Comparison of ENCODE assay signal across 1 cellular context in the genomic region with DNA sequence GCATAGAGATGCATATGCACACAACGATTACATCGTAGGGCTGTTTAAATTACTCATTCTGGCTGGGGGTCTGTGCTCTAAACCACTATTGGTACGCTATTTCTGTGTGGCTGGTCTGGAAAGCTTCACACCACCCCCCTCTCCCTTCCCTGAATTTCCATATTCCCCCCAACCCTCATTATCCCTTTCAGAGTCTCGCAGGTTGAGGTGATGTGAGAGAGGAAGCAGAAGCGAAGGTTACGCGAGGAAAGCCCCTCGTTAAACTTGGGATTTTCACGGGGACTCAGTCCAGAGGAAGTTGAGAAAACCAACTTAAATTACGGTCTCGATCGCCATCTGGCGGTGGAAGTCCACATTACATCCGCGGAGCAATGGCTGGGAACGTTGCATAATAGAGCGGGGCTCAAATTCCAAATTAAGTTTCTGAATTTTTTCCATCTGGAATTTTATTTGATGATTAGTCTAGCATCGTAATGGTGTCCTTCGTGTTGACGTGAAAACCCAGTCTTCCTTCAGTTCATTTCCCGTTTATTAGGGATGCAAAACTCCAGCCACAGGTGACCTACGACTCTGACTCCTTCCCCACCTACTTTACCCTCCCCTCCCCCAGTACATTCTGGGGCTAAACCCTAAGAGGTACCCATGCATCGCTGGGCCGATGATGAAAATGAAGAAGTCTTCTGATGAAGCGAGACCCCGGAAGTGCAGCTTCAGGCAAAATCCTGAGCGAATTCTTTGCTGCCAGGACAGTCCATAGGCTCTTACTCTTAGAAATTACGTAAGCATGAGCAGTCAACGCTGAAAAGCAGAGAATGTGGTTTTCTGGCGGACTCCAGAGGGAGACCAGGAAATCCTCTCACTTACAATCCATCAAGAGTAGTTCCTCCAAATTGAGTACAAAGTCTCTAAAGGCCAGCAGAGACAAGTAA.
A peak's percentile ranks its signal among the peaks of the same experiment; 100 is the strongest.
TF ChIP-seq lines count a peak whose summit lies in the region.

No MANE protein-coding gene starts in this region.

TF ChIP-seq in SK-N-SH, 30 proteins besides CTCF, POLR2A, EP300 and RAD21 (continued from another document):
- TF ChIP-seq, protein P1, sequence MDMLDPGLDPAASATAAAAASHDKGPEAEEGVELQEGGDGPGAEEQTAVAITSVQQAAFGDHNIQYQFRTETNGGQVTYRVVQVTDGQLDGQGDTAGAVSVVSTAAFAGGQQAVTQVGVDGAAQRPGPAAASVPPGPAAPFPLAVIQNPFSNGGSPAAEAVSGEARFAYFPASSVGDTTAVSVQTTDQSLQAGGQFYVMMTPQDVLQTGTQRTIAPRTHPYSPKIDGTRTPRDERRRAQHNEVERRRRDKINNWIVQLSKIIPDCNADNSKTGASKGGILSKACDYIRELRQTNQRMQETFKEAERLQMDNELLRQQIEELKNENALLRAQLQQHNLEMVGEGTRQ (IDR thresholded peaks at IDR 0.05; ENCODE audit: borderline replicate concordance, low read depth, low read length) = no peak
- TF ChIP-seq POLR2AphosphoS5 (IDR thresholded peaks at IDR 0.05; ENCODE audit: low read depth, low read length) (no peak), SMC3 (IDR thresholded peaks at IDR 0.05; ENCODE audit: low read depth, low read length) (peak; percentile 61), TCF12 (IDR thresholded peaks at IDR 0.05) (no peak), TEAD4 (IDR thresholded peaks at IDR 0.05; ENCODE audit: borderline replicate concordance, insufficient read depth) (no peak)
- TF ChIP-seq, protein P2, sequence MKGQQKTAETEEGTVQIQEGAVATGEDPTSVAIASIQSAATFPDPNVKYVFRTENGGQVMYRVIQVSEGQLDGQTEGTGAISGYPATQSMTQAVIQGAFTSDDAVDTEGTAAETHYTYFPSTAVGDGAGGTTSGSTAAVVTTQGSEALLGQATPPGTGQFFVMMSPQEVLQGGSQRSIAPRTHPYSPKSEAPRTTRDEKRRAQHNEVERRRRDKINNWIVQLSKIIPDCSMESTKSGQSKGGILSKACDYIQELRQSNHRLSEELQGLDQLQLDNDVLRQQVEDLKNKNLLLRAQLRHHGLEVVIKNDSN (IDR thresholded peaks at IDR 0.05; ENCODE audit: borderline replicate concordance, low read depth) = no peak
